In genomic region chr12:104485651-104486341, GRCh38 we compare ENCODE assay signal across 1 cellular context.
TF ChIP-seq lines count a peak whose summit lies in the region.

No MANE protein-coding gene starts in this region.

TF ChIP-seq in K562, 482 proteins besides CTCF, POLR2A, EP300 and RAD21 (continued from another document and continues in another):
- TF ChIP-seq MGA (IDR thresholded peaks at IDR 0.05), result peak; percentile 58; the same call in 1 of the 2 replicates
- peak; percentile 84 for TF ChIP-seq ETV1 (tag; conservative IDR thresholded peaks at IDR 0.05; ENCODE audit: low read depth)
- 0 out of 2 replicates have a peak, but pooled peaks have one; percentile 16 for TF ChIP-seq STAT5A (IDR thresholded peaks at IDR 0.05; ENCODE audit: borderline replicate concordance, low read length)
- no peak for TF ChIP-seq JUN (IDR thresholded peaks at IDR 0.05; ENCODE audit: borderline replicate concordance, low read depth, low read length)
- no peak for TF ChIP-seq JUN (CRISPR knock-in tag; IDR thresholded peaks at IDR 0.05; ENCODE audit: borderline replicate concordance)
- 0 out of 2 replicates have a peak, but pooled peaks have one; percentile 35 for TF ChIP-seq ZNF589 (CRISPR knock-in tag; IDR thresholded peaks at IDR 0.05; ENCODE audit: low read depth)
- TF ChIP-seq CTBP1 (IDR thresholded peaks at IDR 0.05; ENCODE audit: borderline replicate concordance), result peak; percentile 77; the same call in 1 of the 2 replicates
- peak; percentile 86 for TF ChIP-seq HMBOX1 (IDR thresholded peaks at IDR 0.05)
- TF ChIP-seq TEAD4 (IDR thresholded peaks at IDR 0.05; ENCODE audit: low read length), result peak; percentile 47; the same call in 1 of the 2 replicates
- TF ChIP-seq TEAD4 (CRISPR knock-in tag; IDR thresholded peaks at IDR 0.05; ENCODE audit: borderline replicate concordance), result no peak
- 0 out of 2 replicates have a peak, but pooled peaks have one; percentile 3 for TF ChIP-seq EHMT2 (IDR thresholded peaks at IDR 0.05)
- TF ChIP-seq MEIS2 (IDR thresholded peaks at IDR 0.05; ENCODE audit: partially characterized antibody), result peak; percentile 35
- no peak for TF ChIP-seq NR2C2 (CRISPR knock-in tag; IDR thresholded peaks at IDR 0.05)
- peak; percentile 30; the same call in 1 of the 2 replicates for TF ChIP-seq NR2C2 (tag; IDR thresholded peaks at IDR 0.05)
- TF ChIP-seq TCF3 (CRISPR knock-in tag; IDR thresholded peaks at IDR 0.05), result peak; percentile 29; the same call in 1 of the 2 replicates
- peak in 1 of 2 experiments; percentile 25; a peak in 1 of 4 replicates for TF ChIP-seq ZNF639 (CRISPR knock-in tag; conservative IDR thresholded peaks at IDR 0.05 in 1 of 2, IDR thresholded peaks at IDR 0.05 in 1 of 2)
- no peak for TF ChIP-seq ZNF140 (CRISPR knock-in tag; IDR thresholded peaks at IDR 0.05)
- no peak for TF ChIP-seq NR4A1 (CRISPR knock-in tag; IDR thresholded peaks at IDR 0.05)
- TF ChIP-seq NR4A1 (tag; IDR thresholded peaks at IDR 0.05), result 0 out of 2 replicates have a peak, but pooled peaks have one; percentile 43
- TF ChIP-seq SNAPC5 (CRISPR knock-in tag; IDR thresholded peaks at IDR 0.05), result no peak
- TF ChIP-seq RCOR1 (IDR thresholded peaks at IDR 0.05; ENCODE audit: borderline replicate concordance in 1 of 2, low read depth in 2 of 2, low read length in 2 of 2), result peak in 1 of 2 experiments; percentile 76; a peak in 2 of 4 replicates
- peak; percentile 86; the same call in 1 of the 2 replicates for TF ChIP-seq SOX6 (IDR thresholded peaks at IDR 0.05)
- peak; percentile 61; the same call in 1 of the 2 replicates for TF ChIP-seq ZEB2 (IDR thresholded peaks at IDR 0.05)
- TF ChIP-seq POLR3A (IDR thresholded peaks at IDR 0.05; ENCODE audit: borderline replicate concordance, extremely low read depth, insufficient read depth, insufficient read length), result no peak
- peak; percentile 83 for TF ChIP-seq CXXC5 (CRISPR knock-in tag; IDR thresholded peaks at IDR 0.05)
- peak in 1 of 2 experiments; percentile 66; a peak in 2 of 4 replicates for TF ChIP-seq TBL1XR1 (IDR thresholded peaks at IDR 0.05; ENCODE audit: low read length in 2 of 2)
- TF ChIP-seq GMEB1 (CRISPR knock-in tag; IDR thresholded peaks at IDR 0.05), result no peak
- 0 out of 2 replicates have a peak, but pooled peaks have one; percentile 41 for TF ChIP-seq FOSL1 (tag; conservative IDR thresholded peaks at IDR 0.05)
- peak; percentile 56 for TF ChIP-seq MAX (CRISPR knock-in tag; IDR thresholded peaks at IDR 0.05)
- no peak for TF ChIP-seq NR2C1 (IDR thresholded peaks at IDR 0.05)
- 0 out of 2 replicates have a peak, but pooled peaks have one; percentile 21 for TF ChIP-seq NR2C1 (tag; IDR thresholded peaks at IDR 0.05)
- TF ChIP-seq ETV6 (IDR thresholded peaks at IDR 0.05; ENCODE audit: borderline replicate concordance in 1 of 2, low read depth in 2 of 2, low read length in 1 of 2), result 0 out of 4 replicates have a peak, but pooled peaks of 1 of the 2 experiments have one; percentile 36
- no peak for TF ChIP-seq ETV6 (CRISPR knock-in tag; IDR thresholded peaks at IDR 0.05; ENCODE audit: borderline replicate concordance)
- TF ChIP-seq CREB3 (tag; conservative IDR thresholded peaks at IDR 0.05; ENCODE audit: low read depth), result 0 out of 2 replicates have a peak, but pooled peaks have one; percentile 13
- TF ChIP-seq KDM1A (IDR thresholded peaks at IDR 0.05), result peak in 1 of 2 experiments; percentile 45; a peak in 1 of 4 replicates
